ENCODE assay signal across 1 cellular context in the genomic region with DNA sequence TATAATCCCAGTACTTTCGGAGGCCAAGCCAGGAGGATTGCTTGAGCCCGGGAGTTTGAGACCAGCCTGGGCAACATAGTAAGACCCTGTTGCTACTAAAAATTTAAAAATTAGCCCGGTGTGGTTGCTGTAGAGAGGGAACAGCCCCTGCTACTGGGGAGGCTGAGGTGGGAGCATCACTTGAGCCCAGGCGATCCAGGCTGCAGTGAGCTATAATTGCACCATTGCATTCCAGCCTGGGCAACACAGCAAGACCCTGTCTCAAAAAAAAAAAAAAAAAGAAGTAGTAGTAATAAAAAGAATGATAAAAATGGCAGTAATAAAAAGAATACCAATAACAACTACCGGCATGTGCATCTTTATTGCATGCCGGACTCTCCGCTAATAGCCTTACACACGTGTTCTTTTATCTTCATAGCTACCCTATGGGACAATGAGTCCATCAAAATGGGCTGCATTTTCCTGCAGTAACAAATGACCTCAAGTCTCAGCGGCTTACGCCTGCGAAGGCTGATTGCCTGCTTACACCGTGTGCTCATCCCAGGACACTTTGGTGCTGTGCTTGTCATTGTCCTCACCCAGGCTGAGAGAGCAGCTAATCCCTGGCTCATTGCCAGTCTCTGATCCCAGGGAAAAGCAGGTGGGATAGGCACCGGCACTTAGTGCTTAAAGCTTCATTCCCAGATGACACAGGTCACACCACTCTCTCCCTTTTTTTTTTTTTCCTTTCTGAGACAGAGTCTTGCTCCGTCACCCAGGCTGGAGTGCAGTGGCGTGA.
TF ChIP-seq lines count a peak whose summit lies in the region.

No MANE protein-coding gene starts in this region.

TF ChIP-seq in K562, 482 proteins besides CTCF, POLR2A, EP300 and RAD21:
- no peak for TF ChIP-seq ZBTB40 (IDR thresholded peaks at IDR 0.05)
- TF ChIP-seq ZBTB40 (CRISPR knock-in tag; IDR thresholded peaks at IDR 0.05), result no peak
- no peak for TF ChIP-seq EWSR1 (IDR thresholded peaks at IDR 0.05; ENCODE audit: borderline replicate concordance, low read depth, partially characterized antibody)
- no peak for TF ChIP-seq CAMTA2 (CRISPR knock-in tag; conservative IDR thresholded peaks at IDR 0.05)
- TF ChIP-seq DPF2 (IDR thresholded peaks at IDR 0.05), result no peak
- TF ChIP-seq STAG1 (CRISPR knock-in tag; IDR thresholded peaks at IDR 0.05; ENCODE audit: borderline replicate concordance), result no peak
- TF ChIP-seq ZNF121 (CRISPR knock-in tag; conservative IDR thresholded peaks at IDR 0.05), result peak; percentile 69
- peak; percentile 54 for TF ChIP-seq NFIC (IDR thresholded peaks at IDR 0.05)
- TF ChIP-seq ZNF764 (CRISPR knock-in tag; IDR thresholded peaks at IDR 0.05; ENCODE audit: low read depth), result no peak
- no peak for TF ChIP-seq NEUROD1 (IDR thresholded peaks at IDR 0.05; ENCODE audit: borderline replicate concordance, low read depth, low read length, partially characterized antibody)
- TF ChIP-seq, protein P1, sequence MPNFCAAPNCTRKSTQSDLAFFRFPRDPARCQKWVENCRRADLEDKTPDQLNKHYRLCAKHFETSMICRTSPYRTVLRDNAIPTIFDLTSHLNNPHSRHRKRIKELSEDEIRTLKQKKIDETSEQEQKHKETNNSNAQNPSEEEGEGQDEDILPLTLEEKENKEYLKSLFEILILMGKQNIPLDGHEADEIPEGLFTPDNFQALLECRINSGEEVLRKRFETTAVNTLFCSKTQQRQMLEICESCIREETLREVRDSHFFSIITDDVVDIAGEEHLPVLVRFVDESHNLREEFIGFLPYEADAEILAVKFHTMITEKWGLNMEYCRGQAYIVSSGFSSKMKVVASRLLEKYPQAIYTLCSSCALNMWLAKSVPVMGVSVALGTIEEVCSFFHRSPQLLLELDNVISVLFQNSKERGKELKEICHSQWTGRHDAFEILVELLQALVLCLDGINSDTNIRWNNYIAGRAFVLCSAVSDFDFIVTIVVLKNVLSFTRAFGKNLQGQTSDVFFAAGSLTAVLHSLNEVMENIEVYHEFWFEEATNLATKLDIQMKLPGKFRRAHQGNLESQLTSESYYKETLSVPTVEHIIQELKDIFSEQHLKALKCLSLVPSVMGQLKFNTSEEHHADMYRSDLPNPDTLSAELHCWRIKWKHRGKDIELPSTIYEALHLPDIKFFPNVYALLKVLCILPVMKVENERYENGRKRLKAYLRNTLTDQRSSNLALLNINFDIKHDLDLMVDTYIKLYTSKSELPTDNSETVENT (CRISPR knock-in tag; IDR thresholded peaks at IDR 0.05), result no peak
- TF ChIP-seq TARDBP (IDR thresholded peaks at IDR 0.05), result no peak
TF ChIP-seq in K562: peak in this region for 2.
